ENCODE assay signal across 16 cellular contexts in the genomic region with DNA sequence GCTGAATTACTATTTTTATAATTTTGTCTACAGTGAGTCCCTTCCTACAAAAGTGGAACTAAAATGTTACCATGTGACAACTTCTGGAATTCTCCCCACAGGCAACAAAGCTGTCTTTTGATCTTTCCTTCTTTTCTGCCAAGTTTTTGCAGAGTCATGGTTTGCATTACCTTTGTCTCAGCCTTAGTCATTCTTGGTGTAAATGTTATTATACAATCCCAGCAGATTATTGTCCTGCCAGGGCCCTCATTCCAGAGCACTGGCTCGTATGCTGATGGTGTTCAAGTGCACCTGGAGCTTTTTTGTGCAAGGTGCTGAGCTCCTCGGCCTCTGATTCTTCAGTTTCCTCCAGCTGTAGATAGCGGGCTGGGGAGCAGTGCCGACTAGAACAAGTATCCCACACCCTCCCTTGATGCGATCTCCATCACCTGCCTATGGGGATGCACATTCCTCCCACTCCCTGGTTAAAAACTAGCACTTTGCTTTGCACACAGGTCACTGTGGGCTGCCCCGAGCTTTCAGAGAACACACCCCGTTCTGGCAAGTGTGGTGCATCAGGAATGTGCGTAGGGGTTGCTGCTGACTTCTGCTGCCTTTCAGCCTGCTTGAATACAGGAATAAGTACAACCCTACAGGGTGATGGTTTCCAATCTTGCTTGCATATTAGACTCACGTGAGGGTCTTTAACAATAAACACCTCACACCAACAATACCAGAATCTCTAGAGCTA.
DNase-seq lines count a peak whose midpoint lies in the region; ATAC-seq and TF ChIP-seq lines count a peak whose summit lies in the region.
"Had no signal": no experiment of that assay in that cellular context is flagged by ENCODE, and none has a peak within 500 bp of the region (broad histone marks: within the 10 kb centered on the region; RNA-seq: fewer than 3 reads in every experiment).

No MANE protein-coding gene starts in this region.

- H3K9me3 ChIP-seq in SK-N-MC (ENCODE audit: low read depth, low read length) (no peaks in the 10 kb centered on the region), prostate gland (no peaks in the 10 kb centered on the region)
- H3K9me3 ChIP-seq: uterus had no signal

- intact Hi-C loops in prostate gland (cut with DNase I): no loop called here

- peaks cover 7% of the 10 kb centered on the region for H3K9me3 Mint-ChIP-seq in neural crest cell
- H3K9me3 Mint-ChIP-seq in endothelial cell (ENCODE audit: unreplicated experiment): no peaks in the 10 kb centered on the region
- H3K9me3 Mint-ChIP-seq in effector memory CD8-positive, alpha-beta T cell: no peaks in the 10 kb centered on the region
- H3K9me3 Mint-ChIP-seq: activated T-helper 1 cell treated with anti-CD3 and anti-CD28 coated beads, Interleukin-12 subunit alpha, Interleukin-12 subunit beta, Interleukin-2, Interleukin-4 antibody, amounts not matched to agents 30 ng/mL and 10 ng/mL and 1 ng/mL, durations not matched to agents 14 hours and 24 hours and 36 hours had no signal

- H3K4me1 ChIP-seq in prostate gland (replicated peaks): no peaks in the 10 kb centered on the region
- H3K4me1 ChIP-seq: uterus had no signal

- peak overlapping the region; percentile 88 for H3K27ac ChIP-seq in SK-N-MC
- no peak overlapping the region for H3K27ac ChIP-seq in epithelial cell of prostate
- H3K27ac ChIP-seq in prostate gland: no peak overlapping the region
- H3K27ac ChIP-seq: uterus had no signal

- H3K27me3 Mint-ChIP-seq in neural crest cell (ENCODE audit: low read depth) (no peaks in the 10 kb centered on the region), endothelial cell (ENCODE audit: unreplicated experiment) (no peaks in the 10 kb centered on the region)
- peaks cover 10 to 11% of the 10 kb centered on the region in 2 donors for H3K27me3 Mint-ChIP-seq in effector memory CD8-positive, alpha-beta T cell

- peaks cover 19% of the 10 kb centered on the region for H3K4me1 Mint-ChIP-seq in neural crest cell
- no peaks in the 10 kb centered on the region for H3K4me1 Mint-ChIP-seq in endothelial cell (ENCODE audit: unreplicated experiment)
- H3K4me1 Mint-ChIP-seq in effector memory CD8-positive, alpha-beta T cell (ENCODE audit: low read depth in 2 of 2): no peaks in the 10 kb centered on the region
- H3K4me1 Mint-ChIP-seq: B cell had no signal

- H3K27ac Mint-ChIP-seq in neural crest cell (ENCODE audit: unreplicated experiment) (peak overlapping the region; percentile 1), endothelial cell (ENCODE audit: unreplicated experiment) (no peak overlapping the region)
- H3K27ac Mint-ChIP-seq in effector memory CD8-positive, alpha-beta T cell: no peak overlapping the region
- H3K27ac Mint-ChIP-seq: activated T-helper 1 cell treated with anti-CD3 and anti-CD28 coated beads, Interleukin-12 subunit alpha, Interleukin-12 subunit beta, Interleukin-2, Interleukin-4 antibody, amounts not matched to agents 30 ng/mL and 10 ng/mL and 1 ng/mL, durations not matched to agents 14 hours and 24 hours and 36 hours; B cell had no signal

- TF ChIP-seq POLR2A in prostate gland (IDR thresholded peaks at IDR 0.05): no peak

- ATAC-seq in effector memory CD8-positive, alpha-beta T cell (replicated peaks): no peak

- no peaks in the 10 kb centered on the region for H3K36me3 ChIP-seq in SK-N-MC (ENCODE audit: insufficient read depth, low read length)
- no peaks in the 10 kb centered on the region for H3K36me3 ChIP-seq in prostate gland
- H3K36me3 ChIP-seq: uterus had no signal

- WGBS in prostate gland: 27% methylated on average over 9 of the region's 9 CpGs

- peak; percentile 32 for DNase-seq in GM03348 (ENCODE audit: low spot score)
- no peak for DNase-seq in SK-N-MC (ENCODE audit: low read depth, low spot score)
- DNase-seq in epithelial cell of prostate (ENCODE audit: low read depth, low spot score): peak; percentile 10
- no peak for DNase-seq in neural crest cell (ENCODE audit: low read depth, low spot score)
- DNase-seq in endothelial cell (ENCODE audit: low spot score): no peak
- no peak for DNase-seq in effector memory CD8-positive, alpha-beta T cell
- no peak for DNase-seq in activated naive CD4-positive, alpha-beta T cell treated with Interleukin-2 at 50 U/mL for 16 hours
- no peak for DNase-seq in prostate gland (ENCODE audit: low spot score)
- DNase-seq: GOT3, NCI-H2107, posterior cingulate gyrus, SW 1271, uterus had no signal

- H3K27me3 ChIP-seq in prostate gland (replicated peaks; ENCODE audit: insufficient read depth): no peaks in the 10 kb centered on the region
- H3K27me3 ChIP-seq: uterus had no signal

- TF ChIP-seq CTCF in neural crest cell (conservative IDR thresholded peaks at IDR 0.05): no peak
- no peak for TF ChIP-seq CTCF in endothelial cell (IDR thresholded peaks at IDR 0.05; ENCODE audit: unreplicated experiment)
- TF ChIP-seq CTCF in prostate gland (IDR thresholded peaks at IDR 0.05): no peak

- H3K36me3 Mint-ChIP-seq in neural crest cell (ENCODE audit: low read depth) (peaks cover 5% of the 10 kb centered on the region), endothelial cell (ENCODE audit: low read depth, unreplicated experiment) (no peaks in the 10 kb centered on the region)
- H3K36me3 Mint-ChIP-seq in effector memory CD8-positive, alpha-beta T cell (ENCODE audit: insufficient read depth): no peaks in the 10 kb centered on the region

- H3K4me3 Mint-ChIP-seq in neural crest cell (no peak overlapping the region), endothelial cell (ENCODE audit: unreplicated experiment) (no peak overlapping the region)
- no peak overlapping the region for H3K4me3 Mint-ChIP-seq in effector memory CD8-positive, alpha-beta T cell
- H3K4me3 Mint-ChIP-seq: activated T-helper 1 cell treated with anti-CD3 and anti-CD28 coated beads, Interleukin-12 subunit alpha, Interleukin-12 subunit beta, Interleukin-2, Interleukin-4 antibody, amounts not matched to agents 30 ng/mL and 10 ng/mL and 1 ng/mL, durations not matched to agents 14 hours and 24 hours and 36 hours; B cell; brain had no signal

- no peak overlapping the region for H3K9ac ChIP-seq in SK-N-MC (ENCODE audit: insufficient read length)

- H3K4me3 ChIP-seq in SK-N-MC (peak overlapping the region; percentile 38), prostate gland (no peak overlapping the region)
- H3K4me3 ChIP-seq: uterus had no signal

Comparison
In these comparisons a context has a peak if more than half of its experiments do, and no peak if none do; other contexts are left out.
1. DNase-seq: peak in GM03348 (single experiment) and epithelial cell of prostate (single experiment); none in SK-N-MC (single experiment), neural crest cell (single experiment), endothelial cell (single experiment), effector memory CD8-positive, alpha-beta T cell (0 of 3), activated naive CD4-positive, alpha-beta T cell treated with Interleukin-2 at 50 U/mL for 16 hours (single experiment) and prostate gland (single experiment).